8 cellular contexts compared by ENCODE assay signal in the genomic region with DNA sequence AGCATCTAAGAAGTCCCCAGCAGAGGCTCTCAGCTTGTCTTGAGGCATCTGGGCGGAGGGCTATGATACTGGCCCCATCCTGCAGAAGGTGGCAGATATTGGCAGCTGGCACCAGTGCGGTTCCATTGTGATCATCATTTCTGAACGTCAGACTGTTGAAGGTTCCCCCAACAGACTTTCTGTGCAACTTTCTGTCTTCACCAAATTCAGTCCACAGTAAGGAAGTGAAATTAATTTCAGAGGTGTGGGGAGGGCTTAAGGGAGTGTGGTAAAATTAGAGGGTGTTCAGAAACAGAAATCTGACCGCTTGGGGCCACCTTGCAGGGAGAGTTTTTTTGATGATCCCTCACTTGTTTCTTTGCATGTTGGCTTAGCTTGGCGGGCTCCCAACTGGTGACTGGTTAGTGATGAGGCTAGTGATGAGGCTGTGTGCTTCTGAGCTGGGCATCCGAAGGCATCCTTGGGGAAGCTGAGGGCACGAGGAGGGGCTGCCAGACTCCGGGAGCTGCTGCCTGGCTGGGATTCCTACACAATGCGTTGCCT. TPM values are rescaled to one million over a fixed set of nuclear protein-coding genes. Genes with fewer than 3 reads are reported as not detected.
A peak's percentile ranks its signal among the peaks of the same experiment; 100 is the strongest.
DNase-seq lines count a peak whose midpoint lies in the region; TF ChIP-seq lines count a peak whose summit lies in the region.

A gene with protein sequence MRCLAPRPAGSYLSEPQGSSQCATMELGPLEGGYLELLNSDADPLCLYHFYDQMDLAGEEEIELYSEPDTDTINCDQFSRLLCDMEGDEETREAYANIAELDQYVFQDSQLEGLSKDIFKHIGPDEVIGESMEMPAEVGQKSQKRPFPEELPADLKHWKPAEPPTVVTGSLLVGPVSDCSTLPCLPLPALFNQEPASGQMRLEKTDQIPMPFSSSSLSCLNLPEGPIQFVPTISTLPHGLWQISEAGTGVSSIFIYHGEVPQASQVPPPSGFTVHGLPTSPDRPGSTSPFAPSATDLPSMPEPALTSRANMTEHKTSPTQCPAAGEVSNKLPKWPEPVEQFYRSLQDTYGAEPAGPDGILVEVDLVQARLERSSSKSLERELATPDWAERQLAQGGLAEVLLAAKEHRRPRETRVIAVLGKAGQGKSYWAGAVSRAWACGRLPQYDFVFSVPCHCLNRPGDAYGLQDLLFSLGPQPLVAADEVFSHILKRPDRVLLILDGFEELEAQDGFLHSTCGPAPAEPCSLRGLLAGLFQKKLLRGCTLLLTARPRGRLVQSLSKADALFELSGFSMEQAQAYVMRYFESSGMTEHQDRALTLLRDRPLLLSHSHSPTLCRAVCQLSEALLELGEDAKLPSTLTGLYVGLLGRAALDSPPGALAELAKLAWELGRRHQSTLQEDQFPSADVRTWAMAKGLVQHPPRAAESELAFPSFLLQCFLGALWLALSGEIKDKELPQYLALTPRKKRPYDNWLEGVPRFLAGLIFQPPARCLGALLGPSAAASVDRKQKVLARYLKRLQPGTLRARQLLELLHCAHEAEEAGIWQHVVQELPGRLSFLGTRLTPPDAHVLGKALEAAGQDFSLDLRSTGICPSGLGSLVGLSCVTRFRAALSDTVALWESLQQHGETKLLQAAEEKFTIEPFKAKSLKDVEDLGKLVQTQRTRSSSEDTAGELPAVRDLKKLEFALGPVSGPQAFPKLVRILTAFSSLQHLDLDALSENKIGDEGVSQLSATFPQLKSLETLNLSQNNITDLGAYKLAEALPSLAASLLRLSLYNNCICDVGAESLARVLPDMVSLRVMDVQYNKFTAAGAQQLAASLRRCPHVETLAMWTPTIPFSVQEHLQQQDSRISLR (plus strand): TSS at position 404 of the 543 bp plus-strand sequence. CDS start 129 bp downstream, at position 533.

- H3K27me3 Mint-ChIP-seq in Caco-2 (ENCODE audit: insufficient read depth, unreplicated experiment): peaks cover 20% of the 10 kb centered on the region

- peak within 1 kb of the TSS; percentile 73 for H3K4me2 ChIP-seq in Karpas-422 (ENCODE audit: low read depth, low read length, poor library complexity, severe bottlenecking)

- POLR2A ChIA-PET in Caco-2 (lab: Charles Lee): no interaction called here

- DNase-seq in GOT3 (lab: John Stamatoyannopoulos, UW) (peak; percentile 69), Karpas-422 (peak; percentile 98), esophagus muscularis mucosa (ENCODE audit: extremely low spot score) (no peak), posterior cingulate gyrus (peak in 7 of 10 donors; percentile 44 to 92 (median 59)), DMS79 (lab: John Stamatoyannopoulos, UW) (no peak), Caco-2 (no peak)
- peak; percentile 26 for DNase-seq in activated CD4-positive, alpha-beta T cell treated with anti-CD3 and anti-CD28 coated beads, Interleukin-2, amount 50 U/mL, for 1 hour

- TF ChIP-seq CTCF in esophagus muscularis mucosa (IDR thresholded peaks at IDR 0.05) (no peak), Caco-2 (IDR thresholded peaks at IDR 0.05; ENCODE audit: insufficient read depth in 1 of 2, low read depth in 1 of 2, low read length in 1 of 2, severe bottlenecking in 1 of 2, unreplicated experiment in 1 of 2) (no peak)

- TF ChIP-seq POLR2A in GM15510 (IDR thresholded peaks at IDR 0.05; ENCODE audit: borderline replicate concordance, extremely low read depth, insufficient read length) (peak; percentile 70), esophagus muscularis mucosa (IDR thresholded peaks at IDR 0.05; ENCODE audit: low read depth) (no peak)

- no peaks in the 10 kb centered on the region for H3K4me1 Mint-ChIP-seq in Caco-2 (ENCODE audit: low read depth, unreplicated experiment)

- H3K4me3 Mint-ChIP-seq in Caco-2 (ENCODE audit: unreplicated experiment): no peak within 1 kb of the TSS

- no peaks in the 10 kb centered on the region for H3K9me2 ChIP-seq in Karpas-422 (replicated peaks; ENCODE audit: insufficient read depth, low read length)

- no peaks in the 10 kb centered on the region; the same call in 1 of the 2 replicates for H4K20me1 ChIP-seq in Karpas-422 (ENCODE audit: insufficient read depth, low read depth, low read length)

- no peak within 1 kb of the TSS for H3K27ac Mint-ChIP-seq in Caco-2 (ENCODE audit: unreplicated experiment)

- peaks cover 49% of the 10 kb centered on the region for H3K79me2 ChIP-seq in Karpas-422 (ENCODE audit: low read length)

- H3K36me3 ChIP-seq in Karpas-422 (ENCODE audit: insufficient read depth, low read length): peaks cover 16% of the 10 kb centered on the region
- H3K36me3 ChIP-seq in esophagus muscularis mucosa: no peaks in the 10 kb centered on the region
- no peaks in the 10 kb centered on the region for H3K36me3 ChIP-seq in Caco-2 (ENCODE audit: control insufficient read depth, insufficient read depth, low read length)

- CTCF ChIA-PET in Caco-2 (lab: Charles Lee): no interaction called here

- TF ChIP-seq EP300 in esophagus muscularis mucosa (IDR thresholded peaks at IDR 0.05): no peak

- intact Hi-C loops in esophagus muscularis mucosa (cut with DNase I) (no loop called here), posterior cingulate gyrus (cut with DNase I) (no loop called here), Caco-2 (cut with micrococcal nuclease; ENCODE audit: unreplicated experiment) (no loop called here)

- H3K27me3 ChIP-seq in Karpas-422 (ENCODE audit: low read length) (no peaks in the 10 kb centered on the region), esophagus muscularis mucosa (peaks cover 0 to 66% (median 3%) of the 10 kb centered on the region in 4 donors), Caco-2 (replicated peaks; ENCODE audit: control insufficient read depth, insufficient read depth, low read length) (no peaks in the 10 kb centered on the region)

- H3K9me3 ChIP-seq in Karpas-422 (ENCODE audit: low read length): no peaks in the 10 kb centered on the region
- H3K9me3 ChIP-seq in esophagus muscularis mucosa: no peaks in the 10 kb centered on the region
- no peaks in the 10 kb centered on the region for H3K9me3 ChIP-seq in Caco-2

- H3K4me1 ChIP-seq in Karpas-422 (ENCODE audit: low read length) (peaks cover 50% of the 10 kb centered on the region), esophagus muscularis mucosa (peaks cover 15 to 29% (median 21%) of the 10 kb centered on the region in 4 donors), Caco-2 (0 out of 2 replicates have a peak, but pooled peaks cover 5% of the 10 kb centered on the region)

- no peaks in the 10 kb centered on the region for H3K36me3 Mint-ChIP-seq in Caco-2 (ENCODE audit: insufficient read depth, unreplicated experiment)

- H3K9me3 Mint-ChIP-seq in Caco-2 (ENCODE audit: unreplicated experiment): no peaks in the 10 kb centered on the region

- peak within 1 kb of the TSS; percentile 96 for H3K27ac ChIP-seq in Karpas-422 (ENCODE audit: low read length)
- peak within 1 kb of the TSS in 3 of 4 donors; percentile 10 to 67 (median 58) for H3K27ac ChIP-seq in esophagus muscularis mucosa (replicated peaks in 1 of 4)

- BruUV-seq in Caco-2 (replicated peaks; lab: Mats Ljungman, UMichigan): no TSS peak

- H3K9ac ChIP-seq in Karpas-422 (ENCODE audit: low read length): peak within 1 kb of the TSS; percentile 91

- H2AFZ ChIP-seq in Karpas-422 (ENCODE audit: low read length): 0 out of 2 replicates have a peak within 1 kb of the TSS, but pooled peaks have one; percentile 21

- WGBS in esophagus muscularis mucosa: 43% methylated on average over 7 of the region's 9 CpGs

- H3K4me3 ChIP-seq in Karpas-422 (ENCODE audit: low read length) (peak within 1 kb of the TSS; percentile 79), esophagus muscularis mucosa (peak within 1 kb of the TSS in 3 of 4 donors; percentile 58 to 68 (median 58)), Caco-2 (ENCODE audit: low read depth, low read length) (no peak within 1 kb of the TSS)

RNA-seq across cellular contexts. Expression of the gene that starts here (rescaled TPM):
- 66.2 and 96.5 TPM in 2 replicates for total RNA-seq in Karpas-422 (2014; rRNA removed; shearing (Covaris generic); ENCODE audit: low replicate concordance)
- total RNA-seq in esophagus muscularis mucosa (10 to 100 TPM in 1 of 4 donors, 1 to 10 TPM in 3; 6.8 to 11.2 (median 8.9) TPM), Caco-2 (2022) (0.27 and 0.37 TPM in 2 replicates)

Comparison
In these comparisons a context has a peak if more than half of its experiments do, and no peak if none do; other contexts are left out.
1. DNase-seq: peak in GOT3 (single experiment), Karpas-422 (single experiment), activated CD4-positive, alpha-beta T cell treated with anti-CD3 and anti-CD28 coated beads, Interleukin-2, amount 50 U/mL, for 1 hour (single experiment) and posterior cingulate gyrus (7 of 10); none in esophagus muscularis mucosa (single experiment), DMS79 (single experiment) and Caco-2 (0 of 2).